Comparison of ENCODE assay signal across 1 cellular context in the genomic region with DNA sequence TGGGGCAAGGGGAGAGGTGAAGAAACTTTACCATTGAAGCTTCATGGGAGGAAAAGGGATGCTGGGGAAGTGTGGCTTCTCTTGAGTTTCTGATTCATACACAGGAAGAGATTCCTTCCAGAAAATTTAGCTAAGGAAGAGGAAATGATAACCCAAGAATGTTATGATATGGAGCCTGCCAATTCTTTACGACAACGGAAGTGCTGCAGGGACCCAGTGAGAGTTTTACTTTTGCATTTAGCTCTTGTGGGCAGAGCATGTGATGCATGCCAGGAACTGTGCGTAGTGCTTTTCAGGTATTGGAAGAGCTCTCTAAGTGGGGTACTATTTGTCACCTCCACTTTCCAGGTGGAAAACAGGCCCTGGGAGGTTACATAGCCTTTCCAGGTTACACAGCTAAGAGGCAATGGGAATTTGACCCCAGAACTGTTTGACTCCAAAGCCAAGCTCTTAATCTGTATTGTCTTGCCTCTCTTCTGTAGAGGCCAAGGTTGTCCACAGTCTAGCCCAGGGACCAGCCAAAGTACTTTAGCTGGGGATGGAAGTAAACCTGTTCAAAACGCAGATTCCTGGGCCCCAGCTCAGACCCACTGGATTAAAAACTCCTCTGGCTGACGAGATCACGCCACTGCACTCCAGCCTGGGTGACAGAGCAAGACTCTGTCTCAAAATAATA.
TF ChIP-seq lines count a peak whose summit lies in the region.

No MANE protein-coding gene starts in this region.

TF ChIP-seq in liver, 16 proteins besides CTCF, POLR2A, EP300 and RAD21:
- no peak for TF ChIP-seq TAF1 (conservative IDR thresholded peaks at IDR 0.05)
- TF ChIP-seq NR2F2 (IDR thresholded peaks at IDR 0.05) = peak; percentile 65
- TF ChIP-seq SP1 (IDR thresholded peaks at IDR 0.05) = peak; percentile 26
- peak; percentile 40 to 45 for TF ChIP-seq EGR1 (IDR thresholded peaks at IDR 0.05; ENCODE audit: low read depth in 2 of 2)
- no peak for TF ChIP-seq FOXA2 (IDR thresholded peaks at IDR 0.05)
- peak; percentile 19 for TF ChIP-seq YY1 (IDR thresholded peaks at IDR 0.05)
- TF ChIP-seq JUND (IDR thresholded peaks at IDR 0.05) = peak in 1 of 2 donors; percentile 22
- peak; percentile 25 to 37 for TF ChIP-seq GABPA (IDR thresholded peaks at IDR 0.05 in 1 of 2, conservative IDR thresholded peaks at IDR 0.05 in 1 of 2)
- TF ChIP-seq, protein P1, sequence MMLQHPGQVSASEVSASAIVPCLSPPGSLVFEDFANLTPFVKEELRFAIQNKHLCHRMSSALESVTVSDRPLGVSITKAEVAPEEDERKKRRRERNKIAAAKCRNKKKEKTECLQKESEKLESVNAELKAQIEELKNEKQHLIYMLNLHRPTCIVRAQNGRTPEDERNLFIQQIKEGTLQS (IDR thresholded peaks at IDR 0.05) = no peak
- peak in 1 of 2 donors; percentile 31 for TF ChIP-seq RXRA (IDR thresholded peaks at IDR 0.05)
- TF ChIP-seq, protein P2, sequence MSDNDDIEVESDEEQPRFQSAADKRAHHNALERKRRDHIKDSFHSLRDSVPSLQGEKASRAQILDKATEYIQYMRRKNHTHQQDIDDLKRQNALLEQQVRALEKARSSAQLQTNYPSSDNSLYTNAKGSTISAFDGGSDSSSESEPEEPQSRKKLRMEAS (IDR thresholded peaks at IDR 0.05) = peak; percentile 82
